Comparison of ENCODE assay signal across 8 cellular contexts in the genomic region with DNA sequence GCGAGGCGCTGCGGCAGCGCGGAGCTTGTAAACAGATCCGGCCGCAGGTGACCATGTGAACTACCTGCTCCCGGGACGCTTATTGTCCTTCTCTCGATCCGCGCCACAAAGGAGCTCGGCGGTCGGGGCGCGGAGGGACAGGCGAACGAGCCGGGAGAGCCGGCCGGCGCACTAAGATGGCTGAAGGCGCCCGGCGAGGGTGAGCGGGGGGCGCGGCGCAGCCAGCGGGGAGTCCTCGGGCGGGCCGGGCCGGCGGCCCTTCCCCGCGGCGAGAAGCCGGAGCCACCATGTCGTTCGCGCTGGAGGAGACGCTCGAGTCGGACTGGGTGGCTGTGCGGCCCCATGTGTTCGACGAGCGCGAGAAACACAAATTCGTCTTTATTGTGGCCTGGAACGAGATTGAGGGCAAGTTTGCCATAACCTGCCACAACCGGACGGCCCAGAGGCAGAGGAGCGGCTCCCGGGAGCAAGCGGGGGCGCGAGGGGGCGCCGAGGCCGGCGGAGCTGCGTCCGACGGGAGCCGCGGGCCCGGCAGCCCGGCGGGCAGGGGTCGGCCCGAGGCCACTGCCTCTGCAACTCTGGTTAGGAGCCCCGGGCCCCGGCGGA. TPM values are rescaled to one million over a fixed set of nuclear protein-coding genes. Genes with fewer than 3 reads are reported as not detected.
DNase-seq lines count a peak whose midpoint lies in the region; ATAC-seq and TF ChIP-seq lines count a peak whose summit lies in the region.

No MANE protein-coding gene starts in this region.

- H3K27me3 Mint-ChIP-seq in activated T-cell treated with anti-CD3 and anti-CD28 coated beads, Interleukin-2, amount 50 U/mL, for 72 hours (ENCODE audit: low read depth) = no peaks in the 10 kb centered on the region

- peak overlapping the region; percentile 33 for H2AFZ ChIP-seq in neural cell (ENCODE audit: low read depth, low read length)

- DNase-seq in DMS 273 (lab: John Stamatoyannopoulos, UW; ENCODE audit: unreplicated experiment) (peak; percentile 75), DMS 273 treated with DMSO at 0.1 percent for 48 hours (lab: John Stamatoyannopoulos, UW) (no peak), H7 (peak; percentile 85), M059J (ENCODE audit: low read depth) (peak; percentile 47), fibroblast of mammary gland (ENCODE audit: low read depth) (no peak), aorta (peak; percentile 52 to 78)
- DNase-seq in activated T-cell treated with anti-CD3 and anti-CD28 coated beads, Interleukin-2, amount 50 U/mL, for 72 hours = peak; percentile 30 to 51

- peak overlapping the region; percentile 92 for H3K4me3 Mint-ChIP-seq in activated T-cell treated with anti-CD3 and anti-CD28 coated beads, Interleukin-2, amount 50 U/mL, for 72 hours

- H3K9ac ChIP-seq in neural cell (ENCODE audit: low read length) = peak overlapping the region; percentile 80

- no peak for TF ChIP-seq EP300 in neural cell (conservative IDR thresholded peaks at IDR 0.05; ENCODE audit: poor library complexity, severe bottlenecking)

- H3K79me2 ChIP-seq in neural cell (replicated peaks; ENCODE audit: insufficient read depth, low read length) = peaks cover 37% of the 10 kb centered on the region

- no peak overlapping the region for H3K4me2 ChIP-seq in neural cell (ENCODE audit: low read length)

- no peaks in the 10 kb centered on the region for H3K9me2 ChIP-seq in neural cell (ENCODE audit: insufficient read depth, low read length)

- H3K9me3 Mint-ChIP-seq in activated T-cell treated with anti-CD3 and anti-CD28 coated beads, Interleukin-2, amount 50 U/mL, for 72 hours = no peaks in the 10 kb centered on the region

- H3K4me1 ChIP-seq in aorta (ENCODE audit: control insufficient read depth in 1 of 2, insufficient read depth in 2 of 2, low read length in 2 of 2) = no peaks in the 10 kb centered on the region

- peaks cover 5% of the 10 kb centered on the region for H3K27me3 ChIP-seq in H7 (ENCODE audit: control insufficient read depth, insufficient read depth, low read length)
- no peaks in the 10 kb centered on the region for H3K27me3 ChIP-seq in neural cell (ENCODE audit: insufficient read depth, low read depth, low read length)
- H3K27me3 ChIP-seq in aorta (ENCODE audit: control insufficient read depth in 1 of 2, insufficient read depth in 2 of 2, low read length in 1 of 2) = no peaks in the 10 kb centered on the region

- H3K36me3 ChIP-seq in H7 (replicated peaks; ENCODE audit: control insufficient read depth, insufficient read depth, low read length) = no peaks in the 10 kb centered on the region
- H3K36me3 ChIP-seq in neural cell (ENCODE audit: insufficient read depth, low read length) = no peaks in the 10 kb centered on the region
- H3K36me3 ChIP-seq in aorta (ENCODE audit: control insufficient read depth in 1 of 2, insufficient read depth in 2 of 2, low read length in 1 of 2) = no peaks in the 10 kb centered on the region

- H3K9me3 ChIP-seq in neural cell (ENCODE audit: low read length) = no peaks in the 10 kb centered on the region
- H3K9me3 ChIP-seq in aorta (ENCODE audit: control insufficient read depth, low read length) = no peaks in the 10 kb centered on the region

- no peak overlapping the region for H3K27ac Mint-ChIP-seq in activated T-cell treated with anti-CD3 and anti-CD28 coated beads, Interleukin-2, amount 50 U/mL, for 72 hours

- peak; percentile 8 to 22 for ATAC-seq in activated T-cell treated with anti-CD3 and anti-CD28 coated beads, Interleukin-2, amount 50 U/mL, for 72 hours (replicated peaks in 1 of 2)
- ATAC-seq in aorta (ENCODE audit: low FRiP score) = peak; percentile 53

- TF ChIP-seq CTCF in fibroblast of mammary gland (conservative IDR thresholded peaks at IDR 0.05; ENCODE audit: control insufficient read depth, insufficient read depth, low read depth, low read length) = no peak
- no peak for TF ChIP-seq CTCF in neural cell (IDR thresholded peaks at IDR 0.05; ENCODE audit: poor library complexity, severe bottlenecking)

- H3K4me3 ChIP-seq in H7 (ENCODE audit: insufficient read depth, low read depth, low read length) (peak overlapping the region; percentile 85), fibroblast of mammary gland (ENCODE audit: control insufficient read depth, low read depth, low read length) (peak overlapping the region; percentile 71), neural cell (ENCODE audit: low read length) (peak overlapping the region; percentile 98), aorta (ENCODE audit: low read length in 2 of 2) (peak overlapping the region; percentile 85 to 95)

- H4K20me1 ChIP-seq in neural cell (ENCODE audit: insufficient read depth) = peaks cover 21% of the 10 kb centered on the region

- TF ChIP-seq RAD21 in neural cell (conservative IDR thresholded peaks at IDR 0.05) = no peak

- H3K27ac ChIP-seq in neural cell (ENCODE audit: low read length) (peak overlapping the region; percentile 78), aorta (ENCODE audit: low read depth in 1 of 2, low read length in 2 of 2) (peak overlapping the region in 1 of 2 donors; percentile 68)

- 0% methylated on average over 66 to 77 of the region's 77 CpGs for WGBS in aorta, 2 donors

- intact Hi-C loops in aorta (cut with DNase I) = no loop called here

- H3F3A ChIP-seq in neural cell (ENCODE audit: insufficient read depth, low read length, poor library complexity, severe bottlenecking) = no peaks in the 10 kb centered on the region

- H3K4me1 Mint-ChIP-seq in activated T-cell treated with anti-CD3 and anti-CD28 coated beads, Interleukin-2, amount 50 U/mL, for 72 hours (ENCODE audit: low read depth) = peaks cover 28% of the 10 kb centered on the region

- peaks cover 10 to 20% of the 10 kb centered on the region in 2 donors for H3K36me3 Mint-ChIP-seq in activated T-cell treated with anti-CD3 and anti-CD28 coated beads, Interleukin-2, amount 50 U/mL, for 72 hours (ENCODE audit: insufficient read depth in 2 of 2)

TF ChIP-seq in neural cell, 6 proteins besides CTCF, POLR2A, EP300 and RAD21:
- no peak for TF ChIP-seq POLR2AphosphoS5 (IDR thresholded peaks at IDR 0.05)
- TF ChIP-seq, protein P1, sequence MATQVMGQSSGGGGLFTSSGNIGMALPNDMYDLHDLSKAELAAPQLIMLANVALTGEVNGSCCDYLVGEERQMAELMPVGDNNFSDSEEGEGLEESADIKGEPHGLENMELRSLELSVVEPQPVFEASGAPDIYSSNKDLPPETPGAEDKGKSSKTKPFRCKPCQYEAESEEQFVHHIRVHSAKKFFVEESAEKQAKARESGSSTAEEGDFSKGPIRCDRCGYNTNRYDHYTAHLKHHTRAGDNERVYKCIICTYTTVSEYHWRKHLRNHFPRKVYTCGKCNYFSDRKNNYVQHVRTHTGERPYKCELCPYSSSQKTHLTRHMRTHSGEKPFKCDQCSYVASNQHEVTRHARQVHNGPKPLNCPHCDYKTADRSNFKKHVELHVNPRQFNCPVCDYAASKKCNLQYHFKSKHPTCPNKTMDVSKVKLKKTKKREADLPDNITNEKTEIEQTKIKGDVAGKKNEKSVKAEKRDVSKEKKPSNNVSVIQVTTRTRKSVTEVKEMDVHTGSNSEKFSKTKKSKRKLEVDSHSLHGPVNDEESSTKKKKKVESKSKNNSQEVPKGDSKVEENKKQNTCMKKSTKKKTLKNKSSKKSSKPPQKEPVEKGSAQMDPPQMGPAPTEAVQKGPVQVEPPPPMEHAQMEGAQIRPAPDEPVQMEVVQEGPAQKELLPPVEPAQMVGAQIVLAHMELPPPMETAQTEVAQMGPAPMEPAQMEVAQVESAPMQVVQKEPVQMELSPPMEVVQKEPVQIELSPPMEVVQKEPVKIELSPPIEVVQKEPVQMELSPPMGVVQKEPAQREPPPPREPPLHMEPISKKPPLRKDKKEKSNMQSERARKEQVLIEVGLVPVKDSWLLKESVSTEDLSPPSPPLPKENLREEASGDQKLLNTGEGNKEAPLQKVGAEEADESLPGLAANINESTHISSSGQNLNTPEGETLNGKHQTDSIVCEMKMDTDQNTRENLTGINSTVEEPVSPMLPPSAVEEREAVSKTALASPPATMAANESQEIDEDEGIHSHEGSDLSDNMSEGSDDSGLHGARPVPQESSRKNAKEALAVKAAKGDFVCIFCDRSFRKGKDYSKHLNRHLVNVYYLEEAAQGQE (IDR thresholded peaks at IDR 0.05; ENCODE audit: borderline replicate concordance) = no peak
- TF ChIP-seq TAF1 (IDR thresholded peaks at IDR 0.05; ENCODE audit: low read depth) = no peak
- TF ChIP-seq MXI1 (conservative IDR thresholded peaks at IDR 0.05; ENCODE audit: poor library complexity, severe bottlenecking) = peak; percentile 70
TF ChIP-seq in neural cell: peak in this region for 1.

RNA-seq across cellular contexts. Expression of gene JMY, which starts 0.5 kb away (rescaled TPM):
- total RNA-seq in H7 (2014; rRNA removed; shearing (Covaris generic)) = 8.7 and 14.0 TPM in 2 replicates
- 3.2 and 4.9 TPM in 2 replicates for total RNA-seq in M059J (2014; rRNA removed; shearing (Covaris generic))
- 10 to 100 TPM; 39.7 to 56.2 TPM for total RNA-seq in activated T-cell treated with anti-CD3 and anti-CD28 coated beads, Interleukin-2, amount 50 U/mL, for 72 hours
- polyA plus RNA-seq in neural cell = 16.1 and 19.3 TPM in 2 replicates
- polyA minus RNA-seq in neural cell = 45.3 and 50.2 TPM in 2 replicates
- 10 to 100 TPM in 1 of 2 donors, 1 to 10 TPM in 1; 9.9 to 14.1 TPM for total RNA-seq in aorta
- 1 to 10 TPM; 3.0 to 6.7 TPM for polyA plus RNA-seq in aorta

Comparison
In these comparisons a context has a peak if more than half of its experiments do, and no peak if none do; other contexts are left out.
1. DNase-seq: peak in DMS 273 (single experiment), H7 (single experiment), M059J (single experiment), activated T-cell treated with anti-CD3 and anti-CD28 coated beads, Interleukin-2, amount 50 U/mL, for 72 hours (2 of 2) and aorta (2 of 2); none in DMS 273 treated with DMSO at 0.1 percent for 48 hours (single experiment) and fibroblast of mammary gland (single experiment).
2. Peak in every context shown above with its lines, with median percentiles within 50 percentile points of each other: H3K4me3 ChIP-seq.